22 cellular contexts compared by ENCODE assay signal in genomic region chr16:67702130-67702529, GRCh38. TPM values are rescaled to one million over a fixed set of nuclear protein-coding genes. Genes with fewer than 3 reads are reported as not detected.
DNase-seq lines count a peak whose midpoint lies in the region; ATAC-seq and TF ChIP-seq lines count a peak whose summit lies in the region.
"Had no signal": no experiment of that assay in that cellular context is flagged by ENCODE, and none has a peak within 500 bp of the region (broad histone marks: within the 10 kb centered on the region; RNA-seq: fewer than 3 reads in every experiment).

No MANE protein-coding gene starts in this region.

- TF ChIP-seq CTCF in endodermal cell (conservative IDR thresholded peaks at IDR 0.05) (no peak), psoas muscle (IDR thresholded peaks at IDR 0.05) (no peak), foreskin fibroblast (IDR thresholded peaks at IDR 0.05; ENCODE audit: low read depth, low read length) (no peak)

- ATAC-seq in psoas muscle = peak; percentile 38 to 68 (median 56)
- ATAC-seq: GM12878, GM23338, HCT116 had no signal

- H3K4me1 ChIP-seq in endodermal cell (ENCODE audit: control insufficient read depth, insufficient read depth, low read length) = no peaks in the 10 kb centered on the region
- H3K4me1 ChIP-seq in psoas muscle = peaks cover 36% of the 10 kb centered on the region

- H3K27ac ChIP-seq in endodermal cell (ENCODE audit: low read depth, low read length) (peak overlapping the region; percentile 7), psoas muscle (peak overlapping the region; percentile 74)

- peaks cover 6% of the 10 kb centered on the region for H3K9me3 Mint-ChIP-seq in endodermal cell
- H3K9me3 Mint-ChIP-seq: GM23338 had no signal

- H3K27ac Mint-ChIP-seq in endodermal cell = no peak overlapping the region
- H3K27ac Mint-ChIP-seq: GM23338 had no signal

- H3K9me3 ChIP-seq in endodermal cell (ENCODE audit: control insufficient read depth, low read length) (peaks cover 8% of the 10 kb centered on the region), psoas muscle (no peaks in the 10 kb centered on the region)

- DNase-seq in ELF-1 (ENCODE audit: low read depth, low spot score) (peak; percentile 6), G401 (ENCODE audit: low spot score) (peak; percentile 27), endodermal cell (no peak), psoas muscle (no peak), globus pallidus (ENCODE audit: low spot score) (no peak), foreskin fibroblast (no peak), NCI-H345 (lab: John Stamatoyannopoulos, UW) (no peak), DMS 273 (lab: John Stamatoyannopoulos, UW; ENCODE audit: unreplicated experiment) (no peak)
- DNase-seq: C1 segment of cervical spinal cord; Caco-2; CD4-positive, alpha-beta memory T cell; DMS53; DMS79 treated with DMSO at 0.1 percent for 48 hours; GDM1; H9 had no signal

- no peaks in the 10 kb centered on the region for H3K27me3 ChIP-seq in endodermal cell (ENCODE audit: control insufficient read depth, insufficient read depth, low read length, poor library complexity, severe bottlenecking)
- no peaks in the 10 kb centered on the region for H3K27me3 ChIP-seq in psoas muscle (ENCODE audit: insufficient read depth in 3 of 3, low read length in 2 of 3)

- WGBS in endodermal cell (ENCODE audit: insufficient coverage in 1 of 2, insufficient read length in 1 of 2), 2 experiments = 87 to 90% methylated on average over 3 to 4 of the region's 4 CpGs
- 62 to 93% (median 77%) methylated on average over 4 of the region's 4 CpGs for WGBS in psoas muscle, 3 donors

- in situ Hi-C loops in G401 (cut with HindIII; ENCODE audit: low sequenced_read_pairs) = no loop called here

- H3K4me3 Mint-ChIP-seq in endodermal cell = no peak overlapping the region
- H3K4me3 Mint-ChIP-seq: CD4-positive, alpha-beta memory T cell; GM23338; H9 had no signal

- no peak overlapping the region for H3K9ac ChIP-seq in endodermal cell (ENCODE audit: extremely low read depth, low read length, poor library complexity, severe bottlenecking)

- intact Hi-C loops in psoas muscle (cut with DNase I) = no loop called here

- H3K36me3 ChIP-seq in endodermal cell (ENCODE audit: control insufficient read depth, insufficient read depth, low read length) (peaks cover 13% of the 10 kb centered on the region), psoas muscle (ENCODE audit: insufficient read depth in 1 of 2, low read depth in 1 of 2) (no peaks in the 10 kb centered on the region)

- H3K27me3 Mint-ChIP-seq in endodermal cell (ENCODE audit: insufficient read depth) = no peaks in the 10 kb centered on the region
- H3K27me3 Mint-ChIP-seq: CD4-positive, alpha-beta memory T cell had no signal

- no peak overlapping the region for H3K4me3 ChIP-seq in endodermal cell (ENCODE audit: low read length)
- no peak overlapping the region for H3K4me3 ChIP-seq in psoas muscle
- H3K4me3 ChIP-seq in foreskin fibroblast (ENCODE audit: low read depth in 1 of 2, low read length in 2 of 2) = no peak overlapping the region
- H3K4me3 ChIP-seq: GM12878, GM23338 had no signal

- peaks cover 8% of the 10 kb centered on the region for H3K4me1 Mint-ChIP-seq in endodermal cell
- H3K4me1 Mint-ChIP-seq: GM23338 had no signal

- H3K36me3 Mint-ChIP-seq in endodermal cell (ENCODE audit: low read depth) = peaks cover 11% of the 10 kb centered on the region

RNA-seq across cellular contexts. Expression of gene GFOD2, which starts 17.0 kb away (rescaled TPM):
- total RNA-seq in G401 (2014; rRNA removed; shearing (Covaris generic)) = 26.2 TPM in 2 replicates
- total RNA-seq in endodermal cell = 10 to 100 TPM; 18.2 to 21.2 TPM
- polyA plus RNA-seq in endodermal cell (2013, experiment 1 of 2) = 20.6 TPM
- polyA plus RNA-seq in endodermal cell (2013, experiment 2 of 2) = 21.5 TPM
- total RNA-seq in psoas muscle = 10 to 100 TPM in 1 of 4 donors, 1 to 10 TPM in 3; 8.0 to 11.3 (median 9.0) TPM
- 10 to 100 TPM; 12.2 to 17.3 (median 17.0) TPM for polyA plus RNA-seq in psoas muscle

RNA-seq across cellular contexts. Expression of gene C16orf86, which starts 35.5 kb away (rescaled TPM):
- total RNA-seq in G401 (2014; rRNA removed; shearing (Covaris generic)) = not detected in 2 replicates
- total RNA-seq in endodermal cell (1 to 10 TPM; 3.6 to 4.7 TPM), psoas muscle (1 to 10 TPM; 5.1 to 7.3 (median 5.9) TPM)
- 3.4 TPM for polyA plus RNA-seq in endodermal cell (2013, experiment 1 of 2)
- polyA plus RNA-seq in endodermal cell (2013, experiment 2 of 2) = 2.1 TPM
- polyA plus RNA-seq in psoas muscle = 1 to 10 TPM; 2.6 to 6.5 (median 4.5) TPM
- total RNA-seq: A172, A673, Daoy, H4 had no signal

RNA-seq across cellular contexts. Expression of gene ENKD1, which starts 35.6 kb away (rescaled TPM):
- 2.1 and 5.6 TPM in 2 replicates for total RNA-seq in G401 (2014; rRNA removed; shearing (Covaris generic))
- 10 to 100 TPM; 19.0 to 21.2 TPM for total RNA-seq in endodermal cell
- 24.5 TPM for polyA plus RNA-seq in endodermal cell (2013, experiment 1 of 2)
- 20.7 TPM for polyA plus RNA-seq in endodermal cell (2013, experiment 2 of 2)
- total RNA-seq in psoas muscle = 1 to 10 TPM; 6.5 to 7.6 (median 7.1) TPM
- polyA plus RNA-seq in psoas muscle = 10 to 100 TPM; 17.5 to 20.7 (median 19.2) TPM
- total RNA-seq: A172 had no signal

RNA-seq across cellular contexts. Expression of gene PARD6A, which starts 41.4 kb away (rescaled TPM):
- 6.6 and 13.5 TPM in 2 replicates for total RNA-seq in G401 (2014; rRNA removed; shearing (Covaris generic))
- total RNA-seq in endodermal cell (1 to 10 TPM; 2.6 to 3.7 TPM), psoas muscle (1 to 10 TPM; 4.9 to 6.8 (median 5.9) TPM)
- 5.8 TPM for polyA plus RNA-seq in endodermal cell (2013, experiment 1 of 2)
- polyA plus RNA-seq in endodermal cell (2013, experiment 2 of 2) = 6.2 TPM
- 10 to 100 TPM in 1 of 3 donors, 1 to 10 TPM in 2; 8.0 to 11.0 (median 9.9) TPM for polyA plus RNA-seq in psoas muscle
- total RNA-seq: H4 had no signal

RNA-seq across cellular contexts. Expression of gene ACD, which starts 42.1 kb away (rescaled TPM):
- total RNA-seq in G401 (2014; rRNA removed; shearing (Covaris generic)) = 27.1 and 33.2 TPM in 2 replicates
- 10 to 100 TPM; 39.3 to 41.5 TPM for total RNA-seq in endodermal cell
- 35.5 TPM for polyA plus RNA-seq in endodermal cell (2013, experiment 1 of 2)
- 27.6 TPM for polyA plus RNA-seq in endodermal cell (2013, experiment 2 of 2)
- 10 to 100 TPM in 1 of 4 donors, 1 to 10 TPM in 3; 4.9 to 10.2 (median 7.4) TPM for total RNA-seq in psoas muscle
- 10 to 100 TPM in 2 of 3 donors, 1 to 10 TPM in 1; 8.9 to 16.7 (median 12.6) TPM for polyA plus RNA-seq in psoas muscle

Comparison
In these comparisons a context has a peak if more than half of its experiments do, and no peak if none do; other contexts are left out.
1. DNase-seq: peak in ELF-1 (single experiment) and G401 (single experiment); none in endodermal cell (single experiment), psoas muscle (0 of 2), globus pallidus (single experiment), foreskin fibroblast (0 of 2), NCI-H345 (single experiment) and DMS 273 (single experiment).